8 cellular contexts compared by ENCODE assay signal in the genomic region with DNA sequence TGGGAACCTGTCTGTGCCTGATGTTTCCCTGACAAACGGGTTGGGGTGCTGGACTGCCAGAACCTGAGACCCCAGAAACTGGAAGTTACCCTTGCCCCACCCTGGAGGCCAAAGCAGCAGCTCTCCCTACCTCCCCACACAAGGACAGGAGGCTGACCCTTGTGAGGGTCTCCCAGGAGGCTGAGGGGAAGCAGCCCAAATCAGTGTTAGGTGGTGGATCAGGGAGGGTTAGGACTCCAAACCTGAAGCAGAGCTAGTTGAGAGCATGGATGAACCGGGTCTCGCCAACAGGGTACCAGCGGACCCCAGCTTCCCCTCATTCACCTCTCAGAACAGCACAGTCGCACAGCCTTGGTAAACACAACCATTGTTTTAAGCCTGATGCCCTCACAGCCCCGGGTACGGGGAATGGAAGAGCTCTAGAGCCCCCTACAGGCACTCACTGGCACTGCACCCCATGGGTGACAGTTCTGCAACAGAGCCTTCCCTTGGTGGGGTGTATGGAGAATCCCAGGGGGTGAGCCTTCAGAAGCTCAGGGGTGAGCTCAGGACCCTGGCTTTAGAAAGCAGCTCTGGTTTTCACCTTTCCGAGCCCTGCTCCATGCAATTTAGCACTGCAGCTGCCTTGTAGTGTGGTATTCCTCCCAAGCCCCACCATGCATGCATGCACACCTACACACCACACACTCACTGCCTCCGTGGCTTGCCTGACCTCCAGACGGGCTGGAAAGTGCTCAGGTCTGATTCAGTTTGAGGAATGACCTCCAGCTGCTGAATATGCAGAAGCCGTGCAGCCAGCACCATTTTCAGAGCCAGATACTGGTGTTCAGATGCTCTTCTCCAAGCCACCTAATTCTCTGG. TPM values are rescaled to one million over a fixed set of nuclear protein-coding genes. Genes with fewer than 3 reads are reported as not detected.
DNase-seq lines count a peak whose midpoint lies in the region; ATAC-seq and TF ChIP-seq lines count a peak whose summit lies in the region.

No MANE protein-coding gene starts in this region.

- WGBS in lung, 2 donors = 14 to 15% methylated on average over 11 of the region's 11 CpGs

- no peaks in the 10 kb centered on the region for H3K27me3 ChIP-seq in lung (ENCODE audit: control insufficient read depth, insufficient read depth)

- no peak overlapping the region for H3K4me3 Mint-ChIP-seq in activated CD4-positive, alpha-beta T cell treated with anti-CD3 and anti-CD28 coated beads, Interleukin-2, amount 10 ng/mL, durations not matched to agents 7 days and 5 days

- no peak overlapping the region for H3K27ac ChIP-seq in lung (ENCODE audit: low read depth in 1 of 2, low read length in 1 of 2)

- no peaks in the 10 kb centered on the region for H3K9me3 Mint-ChIP-seq in activated CD4-positive, alpha-beta T cell treated with anti-CD3 and anti-CD28 coated beads, Interleukin-2, amount 10 ng/mL, durations not matched to agents 7 days and 5 days

- H3K27me3 Mint-ChIP-seq in activated CD4-positive, alpha-beta T cell treated with anti-CD3 and anti-CD28 coated beads, Interleukin-2, amount 10 ng/mL, durations not matched to agents 7 days and 5 days = peaks cover 38% of the 10 kb centered on the region

- H3K4me1 Mint-ChIP-seq in activated CD4-positive, alpha-beta T cell treated with anti-CD3 and anti-CD28 coated beads, Interleukin-2, amount 10 ng/mL, durations not matched to agents 7 days and 5 days = no peaks in the 10 kb centered on the region

- H3K36me3 Mint-ChIP-seq in activated CD4-positive, alpha-beta T cell treated with anti-CD3 and anti-CD28 coated beads, Interleukin-2, amount 10 ng/mL, durations not matched to agents 7 days and 5 days (ENCODE audit: low read depth) = no peaks in the 10 kb centered on the region

- no peaks in the 10 kb centered on the region for H3K4me1 ChIP-seq in lung (ENCODE audit: control insufficient read depth in 2 of 2, insufficient read depth in 2 of 2, low read length in 2 of 2)

- POLR2A ChIA-PET in activated CD4-positive, alpha-beta T cell treated with anti-CD3 and anti-CD28 coated beads, Interleukin-2, amount 10 ng/mL, durations not matched to agents 7 days and 5 days (lab: Charles Lee) = interaction anchor here (0.5 kb wide), 1 partner anchor 149 kb away, joined by 3 read pairs; no protein-coding TSS in a partner anchor

- peak; percentile 70 for ATAC-seq in HG02885 (IDR thresholded peaks at IDR 0.05; ENCODE audit: poor library complexity, unreplicated experiment)
- ATAC-seq in lung (ENCODE audit: insufficient read depth, low FRiP score) = peak; percentile 88
- ATAC-seq in HG02642 (IDR thresholded peaks at IDR 0.05; ENCODE audit: poor library complexity, unreplicated experiment) = no peak

- CTCF ChIA-PET in activated CD4-positive, alpha-beta T cell treated with anti-CD3 and anti-CD28 coated beads, Interleukin-2, amount 10 ng/mL, durations not matched to agents 7 days and 5 days (lab: Charles Lee) = interaction anchor here (0.7 to 1.4 kb wide), 8 partner anchors 14 to 767 kb away, joined by 3 to 12 read pairs (median 3); no protein-coding TSS in a partner anchor

- H3K4me3 ChIP-seq in lung = no peak overlapping the region

- peaks cover 0 to 3% of the 10 kb centered on the region in 2 donors for H3K9me3 ChIP-seq in lung (ENCODE audit: control insufficient read depth in 2 of 2, insufficient read depth in 1 of 2, low read length in 1 of 2)

- TF ChIP-seq CTCF in lung (IDR thresholded peaks at IDR 0.05; ENCODE audit: control extremely low read depth, extremely low read depth) = peak; percentile 60

- no peak overlapping the region for H3K27ac Mint-ChIP-seq in activated CD4-positive, alpha-beta T cell treated with anti-CD3 and anti-CD28 coated beads, Interleukin-2, amount 10 ng/mL, durations not matched to agents 7 days and 5 days

- H3K36me3 ChIP-seq in lung (ENCODE audit: control insufficient read depth in 2 of 2, insufficient read depth in 2 of 2, low read length in 2 of 2) = no peaks in the 10 kb centered on the region

- DNase-seq in DMS79 treated with DMSO at 0.1 percent for 48 hours (lab: John Stamatoyannopoulos, UW) (peak; percentile 69), NCI-H460 (ENCODE audit: extremely low read depth, low read depth) (peak; percentile 67), ecto neural progenitor cell (ENCODE audit: low spot score) (peak; percentile 86), lung (ENCODE audit: low spot score) (peak; percentile 60)
- peak; percentile 71 for DNase-seq in activated CD4-positive, alpha-beta T cell treated with anti-CD3 and anti-CD28 coated beads, Interleukin-2, amount 10 ng/mL, durations not matched to agents 7 days and 5 days
- peak; percentile 7 for DNase-seq in stimulated activated CD8-positive, alpha-beta memory T cell treated with anti-CD3 and anti-CD28 coated beads, Interleukin-12 subunit alpha, Interleukin-12 subunit beta, amount 100 ng/mL, for 24 hours (ENCODE audit: extremely low read depth)

RNA-seq across cellular contexts. Expression of gene ESRRB, which starts 11.2 kb away (rescaled TPM):
- total RNA-seq in NCI-H460 (2014; rRNA removed; shearing (Covaris generic)) = 0.25 TPM in 1 of 2 replicates, not detected in the other
- polyA plus RNA-seq in NCI-H460 (2014; cell fraction: nucleus; rRNA removed) = 0.19 and 1.8 TPM in 2 replicates
- under 1 TPM in 1 of 2 experiments, not detected in 1; 0.22 TPM for total RNA-seq in activated CD4-positive, alpha-beta T cell treated with anti-CD3 and anti-CD28 coated beads, Interleukin-2, amount 10 ng/mL, durations not matched to agents 7 days and 5 days
- total RNA-seq in lung = under 1 TPM; 0.15 to 0.26 TPM
- under 1 TPM; 0.02 to 0.20 TPM for polyA plus RNA-seq in lung

Comparison
In these comparisons a context has a peak if more than half of its experiments do, and no peak if none do; other contexts are left out.
1. DNase-seq: peak in every context shown above with its lines; median percentile 86 in ecto neural progenitor cell; 71 in activated CD4-positive, alpha-beta T cell treated with anti-CD3 and anti-CD28 coated beads, Interleukin-2, amount 10 ng/mL, durations not matched to agents 7 days and 5 days; 69 in DMS79 treated with DMSO at 0.1 percent for 48 hours; 67 in NCI-H460; 60 in lung; 7 in stimulated activated CD8-positive, alpha-beta memory T cell treated with anti-CD3 and anti-CD28 coated beads, Interleukin-12 subunit alpha, Interleukin-12 subunit beta, amount 100 ng/mL, for 24 hours.